Comparison of ENCODE assay signal across 1 cellular context in genomic region chr11:86174101-86175046, GRCh38.
A peak's percentile ranks its signal among the peaks of the same experiment; 100 is the strongest.
TF ChIP-seq lines count a peak whose summit lies in the region.

No MANE protein-coding gene starts in this region.

TF ChIP-seq in K562, 482 proteins besides CTCF, POLR2A, EP300 and RAD21 (continued from another document and continues in another):
- no peak for TF ChIP-seq ZFP36 (IDR thresholded peaks at IDR 0.05; ENCODE audit: low read depth, low read length, partially characterized antibody)
- TF ChIP-seq REST (CRISPR knock-in tag; IDR thresholded peaks at IDR 0.05; ENCODE audit: low read depth) = no peak
- 0 out of 2 replicates have a peak, but pooled peaks have one; percentile 7 for TF ChIP-seq MECOM (CRISPR knock-in tag; IDR thresholded peaks at IDR 0.05)
- TF ChIP-seq HOXB6 (CRISPR knock-in tag; IDR thresholded peaks at IDR 0.05; ENCODE audit: borderline replicate concordance) = no peak
- TF ChIP-seq C11orf30 (IDR thresholded peaks at IDR 0.05; ENCODE audit: low read depth) = peak; percentile 18; the same call in 1 of the 2 replicates
- TF ChIP-seq ARID4B (CRISPR knock-in tag; IDR thresholded peaks at IDR 0.05) = no peak
- TF ChIP-seq MBD1 (CRISPR knock-in tag; IDR thresholded peaks at IDR 0.05) = no peak
- TF ChIP-seq HDAC3 (IDR thresholded peaks at IDR 0.05; ENCODE audit: borderline replicate concordance, partially characterized antibody) = peak; percentile 21
- no peak for TF ChIP-seq ATF3 (IDR thresholded peaks at IDR 0.05)
- TF ChIP-seq ATF3 (CRISPR knock-in tag; conservative IDR thresholded peaks at IDR 0.05) = 0 out of 2 replicates have a peak, but pooled peaks have one; percentile 15
- no peak for TF ChIP-seq MTF1 (CRISPR knock-in tag; IDR thresholded peaks at IDR 0.05; ENCODE audit: borderline replicate concordance)
- peak; percentile 69; the same call in 1 of the 2 replicates for TF ChIP-seq KLF16 (IDR thresholded peaks at IDR 0.05)
- no peak for TF ChIP-seq STAT5B (CRISPR knock-in tag; IDR thresholded peaks at IDR 0.05)
- TF ChIP-seq TBP (optimal IDR thresholded peaks at IDR 0.05; ENCODE audit: low read depth, low read length) = peak; percentile 25
- TF ChIP-seq MBD2 (IDR thresholded peaks at IDR 0.05; ENCODE audit: borderline replicate concordance, low read depth) = peak; percentile 57; the same call in 1 of the 2 replicates
- TF ChIP-seq FOXA3 (CRISPR knock-in tag; conservative IDR thresholded peaks at IDR 0.05 in 1 of 2, IDR thresholded peaks at IDR 0.05 in 1 of 2) = no peak
- TF ChIP-seq ZBTB43 (CRISPR knock-in tag; IDR thresholded peaks at IDR 0.05) = no peak
- TF ChIP-seq BHLHE40 (IDR thresholded peaks at IDR 0.05; ENCODE audit: low read length) = 0 out of 2 replicates have a peak, but pooled peaks have one; percentile 23
- 0 out of 2 replicates have a peak, but pooled peaks have one; percentile 8 for TF ChIP-seq PATZ1 (CRISPR knock-in tag; IDR thresholded peaks at IDR 0.05; ENCODE audit: borderline replicate concordance)
- peak; percentile 58 for TF ChIP-seq MTA2 (IDR thresholded peaks at IDR 0.05; ENCODE audit: low read depth)
- no peak for TF ChIP-seq SMAD2 (IDR thresholded peaks at IDR 0.05; ENCODE audit: low read depth, low read length)
- no peak for TF ChIP-seq ZBTB7A (IDR thresholded peaks at IDR 0.05; ENCODE audit: borderline replicate concordance, control insufficient read depth, low read depth, low read length)
- no peak for TF ChIP-seq CREB5 (CRISPR knock-in tag; IDR thresholded peaks at IDR 0.05)
- TF ChIP-seq ZNF778 (CRISPR knock-in tag; IDR thresholded peaks at IDR 0.05) = no peak
- TF ChIP-seq CHCHD3 (CRISPR knock-in tag; IDR thresholded peaks at IDR 0.05) = no peak
- TF ChIP-seq TAF9B (IDR thresholded peaks at IDR 0.05; ENCODE audit: partially characterized antibody) = peak; percentile 51
- no peak for TF ChIP-seq SIN3A (IDR thresholded peaks at IDR 0.05; ENCODE audit: borderline replicate concordance in 2 of 2, control insufficient read depth in 1 of 2, low read depth in 2 of 2, low read length in 2 of 2)
- TF ChIP-seq RBM22 (IDR thresholded peaks at IDR 0.05; ENCODE audit: low read depth, low read length, poor library complexity, severe bottlenecking) = no peak
- TF ChIP-seq TOE1 (IDR thresholded peaks at IDR 0.05; ENCODE audit: borderline replicate concordance) = 0 out of 2 replicates have a peak, but pooled peaks have one; percentile 16
- no peak for TF ChIP-seq TOE1 (CRISPR knock-in tag; IDR thresholded peaks at IDR 0.05; ENCODE audit: borderline replicate concordance, low read depth)
- TF ChIP-seq PHF21A (IDR thresholded peaks at IDR 0.05; ENCODE audit: borderline replicate concordance, low read depth) = no peak
- 0 out of 2 replicates have a peak, but pooled peaks have one; percentile 33 for TF ChIP-seq ESRRA (IDR thresholded peaks at IDR 0.05; ENCODE audit: borderline replicate concordance, low read depth)
- no peak for TF ChIP-seq CUX1 (CRISPR knock-in tag; IDR thresholded peaks at IDR 0.05)
- TF ChIP-seq ZNF449 (CRISPR knock-in tag; IDR thresholded peaks at IDR 0.05) = no peak
